In genomic region chr11:126440792-126441514, GRCh38 we compare ENCODE assay signal across 1 cellular context.
A peak's percentile ranks its signal among the peaks of the same experiment; 100 is the strongest.
TF ChIP-seq lines count a peak whose summit lies in the region.

No MANE protein-coding gene starts in this region.

TF ChIP-seq in WTC11, 78 proteins besides CTCF, POLR2A, EP300 and RAD21 (continued from another document):
- TF ChIP-seq ZNF263 (CRISPR knock-in tag; IDR thresholded peaks at IDR 0.05; ENCODE audit: low read depth) (no peak), IRF1 (CRISPR knock-in tag; IDR thresholded peaks at IDR 0.05) (no peak), KAT7 (CRISPR knock-in tag; IDR thresholded peaks at IDR 0.05; ENCODE audit: borderline replicate concordance) (no peak), ZNF219 (CRISPR knock-in tag; IDR thresholded peaks at IDR 0.05; ENCODE audit: borderline replicate concordance) (no peak), ERG (CRISPR knock-in tag; IDR thresholded peaks at IDR 0.05) (no peak), TCF7 (CRISPR knock-in tag; IDR thresholded peaks at IDR 0.05; ENCODE audit: low read depth) (no peak), ZNF317 (CRISPR knock-in tag; IDR thresholded peaks at IDR 0.05; ENCODE audit: borderline replicate concordance, low read depth) (no peak), SOX15 (CRISPR knock-in tag; IDR thresholded peaks at IDR 0.05) (no peak), E2F4 (CRISPR knock-in tag; IDR thresholded peaks at IDR 0.05; ENCODE audit: borderline replicate concordance, low read depth) (no peak), JUN (CRISPR knock-in tag; IDR thresholded peaks at IDR 0.05) (no peak), STAT6 (CRISPR knock-in tag; conservative IDR thresholded peaks at IDR 0.05; ENCODE audit: low read depth) (0 out of 2 replicates have a peak, but pooled peaks have one; percentile 58), CBFB (CRISPR knock-in tag; IDR thresholded peaks at IDR 0.05; ENCODE audit: low read depth) (no peak), TEAD1 (CRISPR knock-in tag; IDR thresholded peaks at IDR 0.05) (peak; percentile 70; the same call in 1 of the 2 replicates), TEAD4 (CRISPR knock-in tag; IDR thresholded peaks at IDR 0.05) (no peak), SMAD3 (CRISPR knock-in tag; IDR thresholded peaks at IDR 0.05; ENCODE audit: borderline replicate concordance) (no peak), AFF4 (CRISPR knock-in tag; IDR thresholded peaks at IDR 0.05; ENCODE audit: borderline replicate concordance) (no peak), CDX4 (CRISPR knock-in tag; IDR thresholded peaks at IDR 0.05; ENCODE audit: borderline replicate concordance) (no peak), PRDM15 (CRISPR knock-in tag; IDR thresholded peaks at IDR 0.05) (peak; percentile 73), ZBTB21 (CRISPR knock-in tag; IDR thresholded peaks at IDR 0.05; ENCODE audit: borderline replicate concordance) (0 out of 2 replicates have a peak, but pooled peaks have one; percentile 62), ZNF121 (CRISPR knock-in tag; IDR thresholded peaks at IDR 0.05) (peak; percentile 87), PRRX2 (CRISPR knock-in tag; IDR thresholded peaks at IDR 0.05) (no peak), IRF2 (CRISPR knock-in tag; IDR thresholded peaks at IDR 0.05; ENCODE audit: borderline replicate concordance, low read depth) (no peak), NFATC4 (CRISPR knock-in tag; IDR thresholded peaks at IDR 0.05) (no peak), RELA (CRISPR knock-in tag; IDR thresholded peaks at IDR 0.05; ENCODE audit: borderline replicate concordance) (0 out of 2 replicates have a peak, but pooled peaks have one; percentile 40), ELF4 (CRISPR knock-in tag; IDR thresholded peaks at IDR 0.05; ENCODE audit: low read depth) (no peak), JAZF1 (CRISPR knock-in tag; IDR thresholded peaks at IDR 0.05) (no peak), USF2 (CRISPR knock-in tag; IDR thresholded peaks at IDR 0.05) (no peak), OVOL2 (CRISPR knock-in tag; IDR thresholded peaks at IDR 0.05; ENCODE audit: borderline replicate concordance) (no peak), MYBL2 (CRISPR knock-in tag; IDR thresholded peaks at IDR 0.05) (no peak), ZNF425 (CRISPR knock-in tag; conservative IDR thresholded peaks at IDR 0.05) (no peak), RORB (CRISPR knock-in tag; IDR thresholded peaks at IDR 0.05) (no peak)
